Comparison of ENCODE assay signal across 1 cellular context in the genomic region with DNA sequence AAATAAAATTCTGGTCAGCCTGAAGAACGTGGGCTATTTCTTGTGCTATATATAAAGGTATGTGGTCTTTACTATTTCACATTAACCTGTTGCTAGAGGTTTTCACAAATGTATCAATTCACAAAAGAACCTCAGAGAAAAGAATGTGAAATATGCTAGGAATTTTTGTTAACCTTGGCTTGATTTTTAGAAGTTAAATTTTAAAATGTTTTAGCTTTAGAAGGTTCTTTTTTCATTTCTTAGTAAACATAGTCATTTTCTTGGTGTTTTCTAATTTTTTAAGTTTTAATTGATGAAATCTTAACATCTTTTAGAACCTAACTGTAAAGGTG.
TF ChIP-seq lines count a peak whose summit lies in the region.

No MANE protein-coding gene starts in this region.

TF ChIP-seq in H1, 55 proteins besides CTCF, POLR2A, EP300 and RAD21 (continued from another document):
- TF ChIP-seq, protein P1, sequence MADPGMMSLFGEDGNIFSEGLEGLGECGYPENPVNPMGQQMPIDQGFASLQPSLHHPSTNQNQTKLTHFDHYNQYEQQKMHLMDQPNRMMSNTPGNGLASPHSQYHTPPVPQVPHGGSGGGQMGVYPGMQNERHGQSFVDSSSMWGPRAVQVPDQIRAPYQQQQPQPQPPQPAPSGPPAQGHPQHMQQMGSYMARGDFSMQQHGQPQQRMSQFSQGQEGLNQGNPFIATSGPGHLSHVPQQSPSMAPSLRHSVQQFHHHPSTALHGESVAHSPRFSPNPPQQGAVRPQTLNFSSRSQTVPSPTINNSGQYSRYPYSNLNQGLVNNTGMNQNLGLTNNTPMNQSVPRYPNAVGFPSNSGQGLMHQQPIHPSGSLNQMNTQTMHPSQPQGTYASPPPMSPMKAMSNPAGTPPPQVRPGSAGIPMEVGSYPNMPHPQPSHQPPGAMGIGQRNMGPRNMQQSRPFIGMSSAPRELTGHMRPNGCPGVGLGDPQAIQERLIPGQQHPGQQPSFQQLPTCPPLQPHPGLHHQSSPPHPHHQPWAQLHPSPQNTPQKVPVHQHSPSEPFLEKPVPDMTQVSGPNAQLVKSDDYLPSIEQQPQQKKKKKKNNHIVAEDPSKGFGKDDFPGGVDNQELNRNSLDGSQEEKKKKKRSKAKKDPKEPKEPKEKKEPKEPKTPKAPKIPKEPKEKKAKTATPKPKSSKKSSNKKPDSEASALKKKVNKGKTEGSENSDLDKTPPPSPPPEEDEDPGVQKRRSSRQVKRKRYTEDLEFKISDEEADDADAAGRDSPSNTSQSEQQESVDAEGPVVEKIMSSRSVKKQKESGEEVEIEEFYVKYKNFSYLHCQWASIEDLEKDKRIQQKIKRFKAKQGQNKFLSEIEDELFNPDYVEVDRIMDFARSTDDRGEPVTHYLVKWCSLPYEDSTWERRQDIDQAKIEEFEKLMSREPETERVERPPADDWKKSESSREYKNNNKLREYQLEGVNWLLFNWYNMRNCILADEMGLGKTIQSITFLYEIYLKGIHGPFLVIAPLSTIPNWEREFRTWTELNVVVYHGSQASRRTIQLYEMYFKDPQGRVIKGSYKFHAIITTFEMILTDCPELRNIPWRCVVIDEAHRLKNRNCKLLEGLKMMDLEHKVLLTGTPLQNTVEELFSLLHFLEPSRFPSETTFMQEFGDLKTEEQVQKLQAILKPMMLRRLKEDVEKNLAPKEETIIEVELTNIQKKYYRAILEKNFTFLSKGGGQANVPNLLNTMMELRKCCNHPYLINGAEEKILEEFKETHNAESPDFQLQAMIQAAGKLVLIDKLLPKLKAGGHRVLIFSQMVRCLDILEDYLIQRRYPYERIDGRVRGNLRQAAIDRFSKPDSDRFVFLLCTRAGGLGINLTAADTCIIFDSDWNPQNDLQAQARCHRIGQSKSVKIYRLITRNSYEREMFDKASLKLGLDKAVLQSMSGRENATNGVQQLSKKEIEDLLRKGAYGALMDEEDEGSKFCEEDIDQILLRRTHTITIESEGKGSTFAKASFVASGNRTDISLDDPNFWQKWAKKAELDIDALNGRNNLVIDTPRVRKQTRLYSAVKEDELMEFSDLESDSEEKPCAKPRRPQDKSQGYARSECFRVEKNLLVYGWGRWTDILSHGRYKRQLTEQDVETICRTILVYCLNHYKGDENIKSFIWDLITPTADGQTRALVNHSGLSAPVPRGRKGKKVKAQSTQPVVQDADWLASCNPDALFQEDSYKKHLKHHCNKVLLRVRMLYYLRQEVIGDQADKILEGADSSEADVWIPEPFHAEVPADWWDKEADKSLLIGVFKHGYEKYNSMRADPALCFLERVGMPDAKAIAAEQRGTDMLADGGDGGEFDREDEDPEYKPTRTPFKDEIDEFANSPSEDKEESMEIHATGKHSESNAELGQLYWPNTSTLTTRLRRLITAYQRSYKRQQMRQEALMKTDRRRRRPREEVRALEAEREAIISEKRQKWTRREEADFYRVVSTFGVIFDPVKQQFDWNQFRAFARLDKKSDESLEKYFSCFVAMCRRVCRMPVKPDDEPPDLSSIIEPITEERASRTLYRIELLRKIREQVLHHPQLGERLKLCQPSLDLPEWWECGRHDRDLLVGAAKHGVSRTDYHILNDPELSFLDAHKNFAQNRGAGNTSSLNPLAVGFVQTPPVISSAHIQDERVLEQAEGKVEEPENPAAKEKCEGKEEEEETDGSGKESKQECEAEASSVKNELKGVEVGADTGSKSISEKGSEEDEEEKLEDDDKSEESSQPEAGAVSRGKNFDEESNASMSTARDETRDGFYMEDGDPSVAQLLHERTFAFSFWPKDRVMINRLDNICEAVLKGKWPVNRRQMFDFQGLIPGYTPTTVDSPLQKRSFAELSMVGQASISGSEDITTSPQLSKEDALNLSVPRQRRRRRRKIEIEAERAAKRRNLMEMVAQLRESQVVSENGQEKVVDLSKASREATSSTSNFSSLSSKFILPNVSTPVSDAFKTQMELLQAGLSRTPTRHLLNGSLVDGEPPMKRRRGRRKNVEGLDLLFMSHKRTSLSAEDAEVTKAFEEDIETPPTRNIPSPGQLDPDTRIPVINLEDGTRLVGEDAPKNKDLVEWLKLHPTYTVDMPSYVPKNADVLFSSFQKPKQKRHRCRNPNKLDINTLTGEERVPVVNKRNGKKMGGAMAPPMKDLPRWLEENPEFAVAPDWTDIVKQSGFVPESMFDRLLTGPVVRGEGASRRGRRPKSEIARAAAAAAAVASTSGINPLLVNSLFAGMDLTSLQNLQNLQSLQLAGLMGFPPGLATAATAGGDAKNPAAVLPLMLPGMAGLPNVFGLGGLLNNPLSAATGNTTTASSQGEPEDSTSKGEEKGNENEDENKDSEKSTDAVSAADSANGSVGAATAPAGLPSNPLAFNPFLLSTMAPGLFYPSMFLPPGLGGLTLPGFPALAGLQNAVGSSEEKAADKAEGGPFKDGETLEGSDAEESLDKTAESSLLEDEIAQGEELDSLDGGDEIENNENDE (IDR thresholded peaks at IDR 0.05; ENCODE audit: insufficient replicate concordance, low read length), result peak; percentile 97
- TF ChIP-seq BCL11A (IDR thresholded peaks at IDR 0.05; ENCODE audit: low read depth in 2 of 2, low read length in 2 of 2) (no peak), BACH1 (IDR thresholded peaks at IDR 0.05; ENCODE audit: low read length) (no peak), TEAD4 (IDR thresholded peaks at IDR 0.05; ENCODE audit: low read depth, low read length) (peak; percentile 76), SAP30 (IDR thresholded peaks at IDR 0.05; ENCODE audit: insufficient read depth, insufficient replicate concordance, low read length) (no peak), GTF2F1 (IDR thresholded peaks at IDR 0.05; ENCODE audit: borderline replicate concordance, low read depth, low read length) (no peak), POLR2AphosphoS5 (IDR thresholded peaks at IDR 0.05; ENCODE audit: low read depth, low read length) (no peak), SIX5 (IDR thresholded peaks at IDR 0.05; ENCODE audit: low read depth, low read length) (no peak), POU5F1 (IDR thresholded peaks at IDR 0.05; ENCODE audit: low read depth, low read length) (no peak), RFX5 (IDR thresholded peaks at IDR 0.05; ENCODE audit: borderline replicate concordance, low read depth, low read length) (no peak), PHF8 (conservative IDR thresholded peaks at IDR 0.05; ENCODE audit: low read depth, low read length) (no peak), EGR1 (IDR thresholded peaks at IDR 0.05; ENCODE audit: borderline replicate concordance, low read depth, low read length) (no peak), CEBPB (IDR thresholded peaks at IDR 0.05; ENCODE audit: low read depth, low read length) (no peak), TAF1 (IDR thresholded peaks at IDR 0.05; ENCODE audit: low read depth, low read length) (no peak)
